Comparison of ENCODE assay signal across 31 cellular contexts in the genomic region with DNA sequence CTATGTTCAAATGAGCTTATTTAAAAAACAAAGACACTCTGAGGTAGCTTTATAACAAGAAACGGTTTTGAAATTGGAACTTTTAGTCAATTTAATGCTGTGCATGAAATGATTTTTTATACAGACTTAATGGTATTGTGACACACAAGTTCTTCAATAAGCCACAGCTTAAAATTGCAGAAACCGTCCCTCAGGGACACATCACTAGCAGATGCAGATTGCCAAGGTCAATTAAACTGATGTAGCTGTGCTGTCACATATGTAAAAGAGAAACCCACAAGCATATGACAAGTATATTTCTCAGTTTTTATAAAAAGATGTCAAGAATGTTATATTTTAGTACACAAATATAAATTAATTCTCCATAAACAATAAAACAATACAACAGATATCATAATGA.
"Had no signal": no experiment of that assay in that cellular context is flagged by ENCODE, and none has a peak within 500 bp of the region (broad histone marks: within the 10 kb centered on the region; RNA-seq: fewer than 3 reads in every experiment).

No MANE protein-coding gene starts in this region.

- H3K36me3 ChIP-seq: cardiac muscle cell, colonic mucosa, vagina had no signal

- H3K4me1 ChIP-seq: ascending aorta, colonic mucosa, esophagus squamous epithelium, gastroesophageal sphincter, right lobe of liver, vagina had no signal

- H3K9me3 ChIP-seq: ascending aorta, colonic mucosa, esophagus squamous epithelium, gastroesophageal sphincter, neutrophil, right lobe of liver, vagina had no signal

- H3K4me3 ChIP-seq: ascending aorta, cardiac muscle cell, colonic mucosa, esophagus squamous epithelium, gastroesophageal sphincter, hepatocyte, right lobe of liver, skin epidermis, vagina had no signal

- H3K27ac ChIP-seq: ascending aorta, cardiac muscle cell, colonic mucosa, epithelial cell of prostate, esophagus squamous epithelium, gastroesophageal sphincter, hepatocyte, neutrophil, right lobe of liver, skin epidermis, vagina, VCaP had no signal

- FAIRE-seq: endometrium, TTC549 had no signal

- ATAC-seq: gastroesophageal sphincter; left cardiac atrium; left ventricle myocardium superior; right lobe of liver; stimulated activated memory B cell treated with anti-CD40 and anti-IgM and Interleukin-4, amounts not matched to agents 10 μg/mL and 1 μg/mL and 100 μg/mL, for 72 hours; stimulated activated naive CD8-positive, alpha-beta T cell treated with anti-CD3 and anti-CD28 coated beads, Interleukin-15, amount 100 ng/mL, for 72 hours had no signal

- DNase-seq: activated CD4-positive, alpha-beta T cell treated with anti-CD3 and anti-CD28 coated beads for 4 hours; activated CD4-positive, alpha-beta T cell treated with anti-CD3 and anti-CD28 coated beads, Interleukin-2, amount 50 U/mL, for 48 hours; activated CD8-positive, alpha-beta memory T cell treated with anti-CD3 and anti-CD28 coated beads for 24 hours; activated effector memory CD4-positive, alpha-beta T cell treated with Interleukin-2 at 50 U/mL for 16 hours; activated naive CD4-positive, alpha-beta T cell treated with anti-CD3 and anti-CD28 coated beads, Interleukin-2, amount 10 ng/mL, durations not matched to agents 7 days and 5 days; activated naive CD8-positive, alpha-beta T cell treated with anti-CD3 and anti-CD28 coated beads, Interleukin-2, amount 10 ng/mL, durations not matched to agents 7 days and 5 days; cerebellar nuclear complex; colonic mucosa; effector CD8-positive, alpha-beta T cell; esophagus squamous epithelium; islet precursor cell; left cardiac atrium; left ventricle myocardium superior; right lobe of liver; stimulated activated CD4-positive, alpha-beta T cell treated with anti-CD3 and anti-CD28 coated beads, Interleukin-12 subunit alpha, Interleukin-12 subunit beta, amount 100 ng/mL, for 4 hours; stimulated activated CD4-positive, alpha-beta T cell treated with anti-CD3 and anti-CD28 coated beads, Interleukin-4, amount 100 ng/mL, for 24 hours; stimulated activated naive CD8-positive, alpha-beta T cell treated with anti-CD3 and anti-CD28 coated beads, Interleukin-15, amount 100 ng/mL, for 72 hours; substantia nigra; T-helper 9 cell had no signal

- H3K27me3 ChIP-seq: ascending aorta, cardiac muscle cell, colonic mucosa, esophagus squamous epithelium, gastroesophageal sphincter, hepatocyte, neutrophil, right lobe of liver, vagina had no signal
